25 cellular contexts compared by ENCODE assay signal in the genomic region with DNA sequence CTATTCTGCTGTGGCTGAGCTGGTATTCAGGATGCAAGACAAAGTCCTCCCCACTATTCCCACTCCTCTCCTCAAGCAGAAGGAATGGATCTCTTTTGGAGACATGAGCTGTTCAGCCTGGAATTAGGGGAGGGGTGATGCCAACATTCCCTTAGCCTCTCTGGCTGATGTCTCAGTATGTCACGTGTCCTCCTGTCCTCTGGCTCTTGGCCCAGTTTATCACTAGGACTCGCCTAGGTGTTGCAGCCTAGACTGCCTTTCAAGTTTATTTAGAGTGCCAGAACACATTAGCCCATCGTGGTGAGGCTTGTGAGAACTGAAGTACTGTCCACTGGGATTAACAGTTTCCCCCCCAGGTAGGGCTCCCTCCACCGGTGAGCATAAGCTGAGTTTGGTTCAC.
"Had no signal": no experiment of that assay in that cellular context is flagged by ENCODE, and none has a peak within 500 bp of the region (broad histone marks: within the 10 kb centered on the region; RNA-seq: fewer than 3 reads in every experiment).

No MANE protein-coding gene starts in this region.

- H3K27me3 Mint-ChIP-seq: activated CD4-positive, alpha-beta memory T cell treated with anti-CD3 and anti-CD28 coated beads, Interleukin-2, amount 10 ng/mL, durations not matched to agents 7 days and 5 days; activated CD4-positive, alpha-beta T cell treated with anti-CD3 and anti-CD28 coated beads for 36 hours; activated naive CD8-positive, alpha-beta T cell treated with anti-CD3 and anti-CD28 coated beads, Interleukin-2, amount 10 ng/mL, durations not matched to agents 7 days and 5 days; central memory CD8-positive, alpha-beta T cell had no signal

- H3K36me3 ChIP-seq: adrenal gland, SJCRH30 had no signal

- H3K4me1 ChIP-seq: adrenal gland, SJCRH30 had no signal

- H3K9me3 ChIP-seq: adrenal gland, SJCRH30, SK-N-SH had no signal

- DNase-seq: activated CD4-positive, alpha-beta memory T cell treated with anti-CD3 and anti-CD28 coated beads, Interleukin-2, amount 10 ng/mL, durations not matched to agents 7 days and 5 days; activated CD4-positive, alpha-beta T cell treated with anti-CD3 and anti-CD28 coated beads for 36 hours; activated CD4-positive, alpha-beta T cell treated with anti-CD3 and anti-CD28 coated beads, Interleukin-2, amount 50 U/mL, for 1 hour; activated CD8-positive, alpha-beta memory T cell treated with anti-CD3 and anti-CD28 coated beads, Interleukin-2, amount 50 U/mL, for 4 hours; activated gamma-delta T cell treated with Interleukin-2 at 50 U/mL for 16 hours; activated naive CD4-positive, alpha-beta T cell treated with anti-CD3 and anti-CD28 coated beads, Interleukin-2, amount 50 U/mL, for 16 hours; activated naive CD8-positive, alpha-beta T cell treated with anti-CD3 and anti-CD28 coated beads, Interleukin-2, amount 10 ng/mL, durations not matched to agents 7 days and 5 days; activated T-cell treated with anti-CD3 and anti-CD28 coated beads, Interleukin-2, amount 50 U/mL, for 72 hours; anterior cingulate cortex; IMR-90; Kasumi-1; KBM-7; NCI-H1092; NCI-H1417; NCI-H1930; NCI-H510A treated with DMSO at 0.1 percent for 48 hours; NCI-H69; PC-3; SJCRH30; SK-N-SH; T-helper 1 cell had no signal

- H3K4me1 Mint-ChIP-seq: activated CD4-positive, alpha-beta memory T cell treated with anti-CD3 and anti-CD28 coated beads, Interleukin-2, amount 10 ng/mL, durations not matched to agents 7 days and 5 days; activated CD4-positive, alpha-beta T cell treated with anti-CD3 and anti-CD28 coated beads for 36 hours; activated naive CD8-positive, alpha-beta T cell treated with anti-CD3 and anti-CD28 coated beads, Interleukin-2, amount 10 ng/mL, durations not matched to agents 7 days and 5 days; central memory CD8-positive, alpha-beta T cell had no signal

- H3K27ac ChIP-seq: adrenal gland, SJCRH30, VCaP had no signal

- H3K4me3 ChIP-seq: adrenal gland, SJCRH30 had no signal

- H3K27me3 ChIP-seq: adrenal gland, SJCRH30 had no signal

- H3K4me3 Mint-ChIP-seq: activated CD4-positive, alpha-beta memory T cell treated with anti-CD3 and anti-CD28 coated beads, Interleukin-2, amount 10 ng/mL, durations not matched to agents 7 days and 5 days; activated CD4-positive, alpha-beta T cell treated with anti-CD3 and anti-CD28 coated beads for 36 hours; activated naive CD8-positive, alpha-beta T cell treated with anti-CD3 and anti-CD28 coated beads, Interleukin-2, amount 10 ng/mL, durations not matched to agents 7 days and 5 days; activated T-cell treated with anti-CD3 and anti-CD28 coated beads, Interleukin-2, amount 50 U/mL, for 72 hours; central memory CD8-positive, alpha-beta T cell had no signal

- ATAC-seq: activated CD4-positive, alpha-beta T cell treated with anti-CD3 and anti-CD28 coated beads for 36 hours; activated T-cell treated with anti-CD3 and anti-CD28 coated beads, Interleukin-2, amount 50 U/mL, for 72 hours; PC-3 had no signal

- H3K27ac Mint-ChIP-seq: activated CD4-positive, alpha-beta memory T cell treated with anti-CD3 and anti-CD28 coated beads, Interleukin-2, amount 10 ng/mL, durations not matched to agents 7 days and 5 days; activated CD4-positive, alpha-beta T cell treated with anti-CD3 and anti-CD28 coated beads for 36 hours; activated naive CD8-positive, alpha-beta T cell treated with anti-CD3 and anti-CD28 coated beads, Interleukin-2, amount 10 ng/mL, durations not matched to agents 7 days and 5 days; activated T-cell treated with anti-CD3 and anti-CD28 coated beads, Interleukin-2, amount 50 U/mL, for 72 hours; activated T-helper 2 cell treated with anti-CD3 and anti-CD28 coated beads, Interferon-gamma antibody, Interleukin-2, Interleukin-4, amounts not matched to agents 10 μg/mL and 5 μg/mL and 100 μg/mL, durations not matched to agents 14 hours and 24 hours and 36 hours had no signal

- H3K36me3 Mint-ChIP-seq: activated naive CD8-positive, alpha-beta T cell treated with anti-CD3 and anti-CD28 coated beads, Interleukin-2, amount 10 ng/mL, durations not matched to agents 7 days and 5 days had no signal
